In genomic region chrX:74419861-74420193, GRCh38 we compare ENCODE assay signal across 8 cellular contexts. TPM values are rescaled to one million over a fixed set of nuclear protein-coding genes. Genes with fewer than 3 reads are reported as not detected.
DNase-seq lines count a peak whose midpoint lies in the region; ATAC-seq lines count a peak whose summit lies in the region.

No MANE protein-coding gene starts in this region.

- no peaks in the 10 kb centered on the region for H3K36me3 ChIP-seq in iPS-18a (ENCODE audit: control insufficient read depth, low read depth, low read length)

- intact Hi-C loops in activated CD4-positive, alpha-beta memory T cell treated with anti-CD3 and anti-CD28 coated beads for 36 hours (cut with micrococcal nuclease), result no loop called here

- H3K27me3 ChIP-seq in iPS-18a (ENCODE audit: control insufficient read depth, insufficient read depth, low read length), result no peaks in the 10 kb centered on the region

- no peaks in the 10 kb centered on the region for H3K36me3 Mint-ChIP-seq in activated CD4-positive, alpha-beta memory T cell treated with anti-CD3 and anti-CD28 coated beads for 36 hours
- H3K36me3 Mint-ChIP-seq in activated CD4-positive, alpha-beta memory T cell treated with anti-CD3 and anti-CD28 coated beads, Interleukin-2, amount 10 ng/mL, durations not matched to agents 7 days and 5 days (ENCODE audit: low read depth), result no peaks in the 10 kb centered on the region
- H3K36me3 Mint-ChIP-seq in activated naive CD8-positive, alpha-beta T cell treated with anti-CD3 and anti-CD28 coated beads for 36 hours, result no peaks in the 10 kb centered on the region

- peaks cover 20% of the 10 kb centered on the region for H3K27me3 Mint-ChIP-seq in activated CD4-positive, alpha-beta memory T cell treated with anti-CD3 and anti-CD28 coated beads for 36 hours
- peaks cover 23% of the 10 kb centered on the region for H3K27me3 Mint-ChIP-seq in activated CD4-positive, alpha-beta memory T cell treated with anti-CD3 and anti-CD28 coated beads, Interleukin-2, amount 10 ng/mL, durations not matched to agents 7 days and 5 days
- H3K27me3 Mint-ChIP-seq in activated naive CD8-positive, alpha-beta T cell treated with anti-CD3 and anti-CD28 coated beads for 36 hours, result peaks cover 9% of the 10 kb centered on the region

- no peak for DNase-seq in activated CD4-positive, alpha-beta memory T cell treated with anti-CD3 and anti-CD28 coated beads for 36 hours
- no peak for DNase-seq in activated CD4-positive, alpha-beta memory T cell treated with anti-CD3 and anti-CD28 coated beads, Interleukin-2, amount 10 ng/mL, durations not matched to agents 7 days and 5 days
- DNase-seq in activated naive CD8-positive, alpha-beta T cell treated with anti-CD3 and anti-CD28 coated beads for 36 hours, result no peak
- DNase-seq in stimulated activated CD8-positive, alpha-beta memory T cell treated with anti-CD3 and anti-CD28 coated beads, Interleukin-4, amount 100 ng/mL, for 48 hours, result peak; percentile 24
- no peak for DNase-seq in SKM-1 (lab: John Stamatoyannopoulos, UW; ENCODE audit: unreplicated experiment)

- POLR2A ChIA-PET in activated CD4-positive, alpha-beta memory T cell treated with anti-CD3 and anti-CD28 coated beads for 36 hours (lab: Charles Lee), result no interaction called here
- POLR2A ChIA-PET in activated CD4-positive, alpha-beta memory T cell treated with anti-CD3 and anti-CD28 coated beads, Interleukin-2, amount 10 ng/mL, durations not matched to agents 7 days and 5 days (lab: Charles Lee), result no interaction called here

- no peaks in the 10 kb centered on the region for H3K9me3 Mint-ChIP-seq in activated CD4-positive, alpha-beta memory T cell treated with anti-CD3 and anti-CD28 coated beads for 36 hours
- no peaks in the 10 kb centered on the region for H3K9me3 Mint-ChIP-seq in activated CD4-positive, alpha-beta memory T cell treated with anti-CD3 and anti-CD28 coated beads, Interleukin-2, amount 10 ng/mL, durations not matched to agents 7 days and 5 days
- H3K9me3 Mint-ChIP-seq in activated naive CD8-positive, alpha-beta T cell treated with anti-CD3 and anti-CD28 coated beads for 36 hours, result no peaks in the 10 kb centered on the region

- H3K4me1 ChIP-seq in iPS-18a (ENCODE audit: control insufficient read depth, low read depth, low read length), result peaks cover 11% of the 10 kb centered on the region

- no peak for ATAC-seq in HG03196 (IDR thresholded peaks at IDR 0.05; ENCODE audit: unreplicated experiment)
- no peak for ATAC-seq in GM19455 (IDR thresholded peaks at IDR 0.05; ENCODE audit: unreplicated experiment)

- CTCF ChIA-PET in activated CD4-positive, alpha-beta memory T cell treated with anti-CD3 and anti-CD28 coated beads for 36 hours (lab: Charles Lee), result interaction anchor here (1.7 kb wide), 1 partner anchor 36 kb away, joined by 5 read pairs; no protein-coding TSS in a partner anchor
- CTCF ChIA-PET in activated CD4-positive, alpha-beta memory T cell treated with anti-CD3 and anti-CD28 coated beads, Interleukin-2, amount 10 ng/mL, durations not matched to agents 7 days and 5 days (lab: Charles Lee), result no interaction called here

- peak overlapping the region; percentile 2 for H3K9ac ChIP-seq in iPS-18a (ENCODE audit: low read length)

- no peak overlapping the region for H3K27ac Mint-ChIP-seq in activated CD4-positive, alpha-beta memory T cell treated with anti-CD3 and anti-CD28 coated beads for 36 hours
- H3K27ac Mint-ChIP-seq in activated CD4-positive, alpha-beta memory T cell treated with anti-CD3 and anti-CD28 coated beads, Interleukin-2, amount 10 ng/mL, durations not matched to agents 7 days and 5 days, result no peak overlapping the region
- no peak overlapping the region for H3K27ac Mint-ChIP-seq in activated naive CD8-positive, alpha-beta T cell treated with anti-CD3 and anti-CD28 coated beads for 36 hours

- H3K9me3 ChIP-seq in iPS-18a (ENCODE audit: control insufficient read depth, low read depth, low read length), result no peaks in the 10 kb centered on the region

- H3K4me1 Mint-ChIP-seq in activated CD4-positive, alpha-beta memory T cell treated with anti-CD3 and anti-CD28 coated beads for 36 hours (ENCODE audit: low read depth), result peaks cover 9% of the 10 kb centered on the region
- H3K4me1 Mint-ChIP-seq in activated CD4-positive, alpha-beta memory T cell treated with anti-CD3 and anti-CD28 coated beads, Interleukin-2, amount 10 ng/mL, durations not matched to agents 7 days and 5 days, result peaks cover 5% of the 10 kb centered on the region
- peaks cover 15% of the 10 kb centered on the region for H3K4me1 Mint-ChIP-seq in activated naive CD8-positive, alpha-beta T cell treated with anti-CD3 and anti-CD28 coated beads for 36 hours

- peak overlapping the region; percentile 67 for H3K4me3 ChIP-seq in iPS-18a (ENCODE audit: low read length)

- H3K4me3 Mint-ChIP-seq in activated CD4-positive, alpha-beta memory T cell treated with anti-CD3 and anti-CD28 coated beads for 36 hours, result peak overlapping the region; percentile 57
- H3K4me3 Mint-ChIP-seq in activated CD4-positive, alpha-beta memory T cell treated with anti-CD3 and anti-CD28 coated beads, Interleukin-2, amount 10 ng/mL, durations not matched to agents 7 days and 5 days, result no peak overlapping the region
- peak overlapping the region; percentile 71 for H3K4me3 Mint-ChIP-seq in activated naive CD8-positive, alpha-beta T cell treated with anti-CD3 and anti-CD28 coated beads for 36 hours

- H3K27ac ChIP-seq in iPS-18a (ENCODE audit: low read length), result no peak overlapping the region

RNA-seq across cellular contexts. Expression of gene SLC16A2, which starts 1.5 kb away (rescaled TPM):
- total RNA-seq in activated CD4-positive, alpha-beta memory T cell treated with anti-CD3 and anti-CD28 coated beads for 36 hours, result 1 to 10 TPM; 1.2 TPM
- under 1 TPM in 1 of 2 experiments, not detected in 1; 0.05 TPM for total RNA-seq in activated CD4-positive, alpha-beta memory T cell treated with anti-CD3 and anti-CD28 coated beads, Interleukin-2, amount 10 ng/mL, durations not matched to agents 7 days and 5 days
- under 1 TPM; 0.60 to 0.68 TPM for total RNA-seq in activated naive CD8-positive, alpha-beta T cell treated with anti-CD3 and anti-CD28 coated beads for 36 hours
